In genomic region chr19:13098291-13099072, GRCh38 we compare ENCODE assay signal across 8 cellular contexts. TPM values are rescaled to one million over a fixed set of nuclear protein-coding genes. Genes with fewer than 3 reads are reported as not detected.
DNase-seq lines count a peak whose midpoint lies in the region; ATAC-seq and TF ChIP-seq lines count a peak whose summit lies in the region.

No MANE protein-coding gene starts in this region.

- intact Hi-C loops in Caco-2 (cut with micrococcal nuclease; ENCODE audit: unreplicated experiment), result no loop called here

- ATAC-seq in foreskin keratinocyte (no peak), HG02588 (IDR thresholded peaks at IDR 0.05; ENCODE audit: unreplicated experiment) (no peak)

- H3K4me1 ChIP-seq in Caco-2 (peaks cover 11% of the 10 kb centered on the region), foreskin keratinocyte (no peaks in the 10 kb centered on the region)

- H3K27ac Mint-ChIP-seq in Caco-2 (ENCODE audit: unreplicated experiment), result no peak overlapping the region

- H3K36me3 ChIP-seq in Caco-2 (ENCODE audit: control insufficient read depth, insufficient read depth, low read length), result no peaks in the 10 kb centered on the region

- BruUV-seq in Caco-2 (replicated peaks; lab: Mats Ljungman, UMichigan), result no TSS peak

- H3K27ac ChIP-seq in foreskin keratinocyte, result no peak overlapping the region

- CTCF ChIA-PET in Caco-2 (lab: Charles Lee), result no interaction called here

- H3K36me3 Mint-ChIP-seq in Caco-2 (ENCODE audit: insufficient read depth, unreplicated experiment), result no peaks in the 10 kb centered on the region

- peak overlapping the region; percentile 27 for H3K4me3 Mint-ChIP-seq in Caco-2 (ENCODE audit: unreplicated experiment)

- DNase-seq in Caco-2, result no peak
- peak; percentile 58 to 70 for DNase-seq in NOMO-1 (lab: John Stamatoyannopoulos, UW; ENCODE audit: unreplicated experiment in 2 of 2)
- DNase-seq in central memory CD4-positive, alpha-beta T cell, result peak; percentile 36
- peak; percentile 45 for DNase-seq in medulla oblongata (ENCODE audit: extremely low spot score)
- DNase-seq in LoVo (ENCODE audit: low spot score), result no peak
- DNase-seq in foreskin keratinocyte, result no peak
- DNase-seq in NCI-H1105 (lab: John Stamatoyannopoulos, UW), result no peak

- no peaks in the 10 kb centered on the region for H3K27me3 ChIP-seq in Caco-2 (replicated peaks; ENCODE audit: control insufficient read depth, insufficient read depth, low read length)
- peaks cover 13% of the 10 kb centered on the region for H3K27me3 ChIP-seq in foreskin keratinocyte

- peaks cover 4% of the 10 kb centered on the region for H3K27me3 Mint-ChIP-seq in Caco-2 (ENCODE audit: insufficient read depth, unreplicated experiment)

- peaks cover 7% of the 10 kb centered on the region for H3K4me1 Mint-ChIP-seq in Caco-2 (ENCODE audit: low read depth, unreplicated experiment)

- no peak overlapping the region for H3K4me3 ChIP-seq in Caco-2 (ENCODE audit: low read depth, low read length)

- TF ChIP-seq CTCF in Caco-2 (IDR thresholded peaks at IDR 0.05; ENCODE audit: insufficient read depth in 1 of 2, low read depth in 1 of 2, low read length in 1 of 2, severe bottlenecking in 1 of 2, unreplicated experiment in 1 of 2) (no peak), foreskin keratinocyte (conservative IDR thresholded peaks at IDR 0.05) (no peak)

- H3K9me3 ChIP-seq in Caco-2, result no peaks in the 10 kb centered on the region

- H3K9me3 Mint-ChIP-seq in Caco-2 (ENCODE audit: unreplicated experiment), result no peaks in the 10 kb centered on the region

- POLR2A ChIA-PET in Caco-2 (lab: Charles Lee), result no interaction called here

RNA-seq across cellular contexts. Expression of gene LYL1, which starts 4.2 kb away (rescaled TPM):
- total RNA-seq in Caco-2 (2022), result 0.35 and 0.59 TPM in 2 replicates
- total RNA-seq in foreskin keratinocyte, result 1.9 and 2.1 TPM in 2 replicates
- 1.6 and 2.7 TPM in 2 replicates for polyA plus RNA-seq in foreskin keratinocyte

RNA-seq across cellular contexts. Expression of gene TRMT1, which starts 18.1 kb away (rescaled TPM):
- total RNA-seq in Caco-2 (2022) (42.6 and 46.4 TPM in 2 replicates), foreskin keratinocyte (35.7 and 37.7 TPM in 2 replicates)
- polyA plus RNA-seq in foreskin keratinocyte, result 43.4 and 44.8 TPM in 2 replicates

RNA-seq across cellular contexts. Expression of gene NACC1, which starts 19.6 kb away (rescaled TPM):
- total RNA-seq in Caco-2 (2022), result 89.6 and 92.7 TPM in 2 replicates
- total RNA-seq in foreskin keratinocyte, result 71.7 and 72.6 TPM in 2 replicates
- 32.9 and 36.7 TPM in 2 replicates for polyA plus RNA-seq in foreskin keratinocyte

RNA-seq across cellular contexts. Expression of gene STX10, which starts 51.7 kb away (rescaled TPM):
- total RNA-seq in Caco-2 (2022), result 19.3 and 26.4 TPM in 2 replicates
- 66.7 and 69.4 TPM in 2 replicates for total RNA-seq in foreskin keratinocyte
- polyA plus RNA-seq in foreskin keratinocyte, result 95.3 and 97.5 TPM in 2 replicates

RNA-seq across cellular contexts. Expression of gene IER2, which starts 51.7 kb away (rescaled TPM):
- total RNA-seq in Caco-2 (2022), result 72.0 and 72.4 TPM in 2 replicates
- 48.2 and 51.8 TPM in 2 replicates for total RNA-seq in foreskin keratinocyte
- 72.2 and 90.4 TPM in 2 replicates for polyA plus RNA-seq in foreskin keratinocyte

Comparison
In these comparisons a context has a peak if more than half of its experiments do, and no peak if none do; other contexts are left out.
1. DNase-seq: peak in NOMO-1 (2 of 2), central memory CD4-positive, alpha-beta T cell (single experiment) and medulla oblongata (single experiment); none in Caco-2 (0 of 2), LoVo (single experiment), foreskin keratinocyte (0 of 2) and NCI-H1105 (single experiment).